ENCODE assay signal across 7 cellular contexts in the genomic region with DNA sequence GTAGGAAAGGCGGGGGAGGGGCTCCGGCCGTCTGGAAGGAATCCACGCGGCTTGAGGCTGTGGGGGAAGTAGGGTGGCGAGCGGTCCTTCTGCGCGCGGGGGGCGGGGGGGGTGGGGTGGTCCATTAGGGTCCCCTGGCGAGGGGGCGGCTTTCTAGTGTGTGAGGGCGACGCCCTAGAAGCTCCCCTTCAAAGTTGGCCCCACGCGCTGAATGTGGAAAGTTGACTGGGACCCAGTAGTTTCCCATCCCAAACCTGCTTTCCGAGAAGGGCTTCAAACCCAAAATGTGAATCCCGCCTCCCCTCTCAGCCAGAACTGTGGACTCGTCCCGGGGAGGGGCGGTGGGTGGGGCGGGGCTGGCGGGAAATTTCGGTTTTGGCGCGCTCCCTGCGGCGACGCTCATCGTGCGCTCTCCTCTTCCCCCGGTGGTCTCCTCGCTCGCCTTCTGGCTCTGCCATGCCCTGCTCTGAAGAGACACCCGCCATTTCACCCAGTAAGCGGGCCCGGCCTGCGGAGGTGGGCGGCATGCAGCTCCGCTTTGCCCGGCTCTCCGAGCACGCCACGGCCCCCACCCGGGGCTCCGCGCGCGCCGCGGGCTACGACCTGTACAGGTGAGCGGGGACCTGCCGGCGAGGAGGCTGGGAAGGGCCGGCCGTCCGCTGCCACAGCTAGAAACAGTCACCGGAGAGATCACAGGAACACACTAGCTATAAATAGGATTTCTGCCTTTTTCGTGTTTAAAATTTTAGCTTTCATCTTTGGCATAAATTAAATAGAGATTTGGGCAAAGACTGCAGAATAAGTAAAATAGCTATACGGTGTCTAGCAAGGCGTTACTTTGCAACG. TPM values are rescaled to one million over a fixed set of nuclear protein-coding genes. Genes with fewer than 3 reads are reported as not detected.
DNase-seq lines count a peak whose midpoint lies in the region; ATAC-seq, FAIRE-seq and TF ChIP-seq lines count a peak whose summit lies in the region.

No MANE protein-coding gene starts in this region.

- peak overlapping the region; percentile 80 for H3K4me2 ChIP-seq in K562 (ENCODE audit: insufficient read depth, low read length)

- CTCF ChIA-PET in K562 (lab: Yijun Ruan, JAX; ENCODE audit: low intra/inter-chr PET ratio) = interaction anchor here (0.6 kb wide), 1 partner anchor 536 kb away, joined by 3 read pairs; no protein-coding TSS in a partner anchor

- H3K36me3 ChIP-seq in K562 (ENCODE audit: control insufficient read depth, insufficient read depth, low read length) (peaks cover 43% of the 10 kb centered on the region), iPS-15b (ENCODE audit: control insufficient read depth, insufficient read depth, low read length) (peaks cover 5% of the 10 kb centered on the region)

- H3K4me3 ChIP-seq in NB4 (ENCODE audit: low read depth, low read length) = peak overlapping the region; percentile 99
- H3K4me3 ChIP-seq in K562 = peak overlapping the region; percentile 88
- peak overlapping the region; percentile 90 for H3K4me3 ChIP-seq in iPS-15b (ENCODE audit: low read depth, low read length)
- H3K4me3 ChIP-seq in skin epidermis = peak overlapping the region; percentile 91 to 96 (median 94)

- H2AFZ ChIP-seq in K562 (ENCODE audit: low read depth, low read length) = peak overlapping the region; percentile 88

- H3K4me1 ChIP-seq in K562 (replicated peaks in 1 of 2; ENCODE audit: control insufficient read depth in 2 of 2, insufficient read depth in 2 of 2, low read length in 2 of 2) (peaks cover 0 to 12% of the 10 kb centered on the region in 2 experiments; a peak in 3 of 5 replicates), iPS-15b (ENCODE audit: control insufficient read depth, insufficient read depth, low read length) (peaks cover 2% of the 10 kb centered on the region)

- intact Hi-C loops in K562 (cut with micrococcal nuclease) = no loop called here

- H3K27ac ChIP-seq in K562 (ENCODE audit: extremely low read depth, low read depth, low read length) = peak overlapping the region; percentile 89
- peak overlapping the region; percentile 85 to 99 (median 97) for H3K27ac ChIP-seq in skin epidermis

- no peak for TF ChIP-seq RAD21 in K562 (CRISPR knock-in tag; conservative IDR thresholded peaks at IDR 0.05 in 1 of 2, IDR thresholded peaks at IDR 0.05 in 1 of 2)

- H3K27me3 ChIP-seq in K562 (ENCODE audit: control insufficient read depth in 2 of 2, insufficient read depth in 2 of 2, low read length in 2 of 2) (no peaks in the 10 kb centered on the region), iPS-15b (ENCODE audit: control insufficient read depth, insufficient read depth, low read length) (no peaks in the 10 kb centered on the region)

- FAIRE-seq in K562 (lab: Jason Lieb, UNC) = no peak

- H3K9me3 ChIP-seq in K562 (replicated peaks; ENCODE audit: control insufficient read depth, insufficient read depth, low read depth, low read length) (no peaks in the 10 kb centered on the region), iPS-15b (ENCODE audit: control insufficient read depth, insufficient read depth, low read length) (no peaks in the 10 kb centered on the region)

- no peak for TF ChIP-seq EP300 in K562 (IDR thresholded peaks at IDR 0.05; ENCODE audit: low read length)

- ATAC-seq in HG02571 (IDR thresholded peaks at IDR 0.05; ENCODE audit: unreplicated experiment) (peak; percentile 53), K562 (peak; percentile 74)

- no TSS peak for BruUV-seq in K562 (replicated peaks; lab: Mats Ljungman, UMichigan)

- no peaks in the 10 kb centered on the region for H3K9me1 ChIP-seq in K562 (ENCODE audit: control insufficient read depth, insufficient read depth, low read length)

- in situ Hi-C loops in K562 (cut with MboI) = no loop called here

- TF ChIP-seq CTCF in NB4 (IDR thresholded peaks at IDR 0.05; ENCODE audit: low read depth, low read length) = no peak
- no peak for TF ChIP-seq CTCF in K562 (IDR thresholded peaks at IDR 0.05 in 2 of 3, conservative IDR thresholded peaks at IDR 0.05 in 1 of 3; ENCODE audit: insufficient read depth in 2 of 3, low read depth in 1 of 3, low read length in 3 of 3)

- POLR2A ChIA-PET in K562 (lab: Yijun Ruan, JAX) = interaction anchor here (0.6 to 1.0 kb wide), 3 partner anchors 9 to 823 kb away, joined by 3 to 4 read pairs (median 3); no protein-coding TSS in a partner anchor

- peak overlapping the region; percentile 85 to 97 for H3K9ac ChIP-seq in K562 (ENCODE audit: insufficient read depth in 1 of 2, low read depth in 2 of 2, low read length in 2 of 2)
- H3K9ac ChIP-seq in iPS-15b (ENCODE audit: low read depth, low read length) = peak overlapping the region; percentile 89

- H3K79me2 ChIP-seq in K562 (ENCODE audit: control insufficient read depth, insufficient read depth, low read length) = peaks cover 71% of the 10 kb centered on the region

- peak; percentile 47 for TF ChIP-seq POLR2A in GM15510 (IDR thresholded peaks at IDR 0.05; ENCODE audit: borderline replicate concordance, extremely low read depth, insufficient read length)
- peak; percentile 75 for TF ChIP-seq POLR2A in NB4 (IDR thresholded peaks at IDR 0.05; ENCODE audit: extremely low read depth, insufficient read length)
- TF ChIP-seq POLR2A in K562 (conservative IDR thresholded peaks at IDR 0.05) = peak; percentile 17

- peak; percentile 91 for DNase-seq in NB4 (ENCODE audit: low read depth)
- DNase-seq in T-helper 9 cell = peak; percentile 60
- peak; percentile 84 to 91 (median 88) for DNase-seq in K562 (ENCODE audit: extremely low read depth in 1 of 4, low spot score in 3 of 4)

- H4K20me1 ChIP-seq in K562 (replicated peaks; ENCODE audit: control insufficient read depth, insufficient read depth, low read length) = no peaks in the 10 kb centered on the region

- 0% methylated on average over 26 of the region's 64 CpGs for WGBS in K562 (ENCODE audit: insufficient coverage, low coverage, missing lambda C conversion rate)

TF ChIP-seq in K562, 482 proteins besides CTCF, POLR2A, EP300 and RAD21 (continues in another document):
- TF ChIP-seq MNT (conservative IDR thresholded peaks at IDR 0.05) = peak; percentile 12 to 78
- no peak for TF ChIP-seq FOXP4 (CRISPR knock-in tag; IDR thresholded peaks at IDR 0.05; ENCODE audit: borderline replicate concordance)
- TF ChIP-seq GABPB2 (CRISPR knock-in tag; conservative IDR thresholded peaks at IDR 0.05) = no peak
- no peak for TF ChIP-seq GATA2 (CRISPR knock-in tag; IDR thresholded peaks at IDR 0.05)
- TF ChIP-seq DACH1 (IDR thresholded peaks at IDR 0.05; ENCODE audit: partially characterized antibody) = no peak
- no peak for TF ChIP-seq U2AF2 (optimal IDR thresholded peaks at IDR 0.05; ENCODE audit: low read depth, low read length)
- peak; percentile 33 for TF ChIP-seq RBBP5 (IDR thresholded peaks at IDR 0.05; ENCODE audit: borderline replicate concordance, insufficient read depth, low read length, poor library complexity, severe bottlenecking)
- TF ChIP-seq GABPA (tag; conservative IDR thresholded peaks at IDR 0.05; ENCODE audit: low read depth) = no peak
- TF ChIP-seq ZNF217 (CRISPR knock-in tag; IDR thresholded peaks at IDR 0.05) = no peak

RNA-seq across cellular contexts. Expression of gene DUT, which starts 0.8 kb away (rescaled TPM):
- 37.5 and 40.5 TPM in 2 replicates for total RNA-seq in K562 (2011; cell fraction: chromatin; rRNA removed; ENCODE audit: low replicate concordance)
- 17.5 and 34.1 TPM in 2 replicates for total RNA-seq in K562 (2011; cell fraction: nucleolus; rRNA removed)
- total RNA-seq in K562 (2011; cell fraction: nucleoplasm; rRNA removed) = 25.6 and 36.2 TPM in 2 replicates
- total RNA-seq in K562 (2014; rRNA removed) (93.1 and 104 TPM in 2 replicates), K562 (2014; rRNA removed; fragmentation: Illumina TruSeq; extraction: Trizol) (96.7 and 126 TPM in 2 replicates), K562 (2015; rRNA removed; fragmentation: Illumina TruSeq; extraction: Trizol) (76.0 and 81.4 TPM in 2 replicates), K562 (2021) (235 TPM in 2 replicates)
- polyA plus RNA-seq in K562 (2011; rRNA removed) (73.2 and 94.9 TPM in 2 replicates), K562 (2014; fragmentation: Illumina TruSeq; extraction: Trizol) (111 and 112 TPM in 2 replicates), K562 (2014; fragmentation: Nextera tagmentation; extraction: Ambion mirVana) (10 to 100 TPM; 13.9 to 16.7 TPM), K562 (2014; rRNA removed) (124 and 139 TPM in 2 replicates)
- polyA plus RNA-seq in K562 (2011; cell fraction: cytosol; rRNA removed) = 59.1 and 96.2 TPM in 2 replicates
- 77.0 and 84.4 TPM in 2 replicates for polyA plus RNA-seq in K562 (2011; cell fraction: nucleus; rRNA removed)
- 132 and 177 TPM in 2 replicates for polyA plus RNA-seq in K562 (2012)
- 37.0 and 42.3 TPM in 2 replicates for polyA minus RNA-seq in K562 (2011; rRNA and poly(A)+ RNA removed)
- 53.9 and 58.8 TPM in 2 replicates for polyA minus RNA-seq in K562 (2011; cell fraction: cytosol; rRNA and poly(A)+ RNA removed)
- polyA minus RNA-seq in K562 (2011; cell fraction: nucleus; rRNA and poly(A)+ RNA removed) = 30.0 and 41.5 TPM in 2 replicates

Comparison
In these comparisons a context has a peak if more than half of its experiments do, and no peak if none do; other contexts are left out.
1. Peak in every context shown above with its lines: DNase-seq, ATAC-seq, H3K4me3 ChIP-seq and H3K27ac ChIP-seq.
2. POLR2A ChIP-seq: peak in every context shown above with its lines; median percentile 75 in NB4; 47 in GM15510; 17 in K562.